In the genomic region with DNA sequence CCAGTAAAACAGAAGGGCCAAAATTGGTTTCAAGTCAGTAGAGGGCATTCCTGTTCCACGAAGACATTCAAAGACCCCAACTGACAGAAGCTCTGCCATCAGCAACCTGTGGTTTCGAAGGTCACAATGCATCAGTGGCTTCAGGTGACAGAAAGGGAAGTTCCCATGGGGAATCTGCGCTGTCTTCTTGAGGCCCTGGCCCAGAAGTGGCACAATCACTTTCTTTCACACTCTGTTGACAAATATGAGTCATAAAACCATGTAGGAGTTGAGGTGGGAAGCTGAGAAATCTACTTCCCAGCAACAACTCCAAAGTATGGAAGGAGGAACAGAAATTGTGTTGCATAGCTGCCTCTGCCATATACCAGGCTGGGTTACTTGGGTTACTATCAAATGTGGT, we compare ENCODE assay signal across 19 cellular contexts.
DNase-seq lines count a peak whose midpoint lies in the region; ATAC-seq and TF ChIP-seq lines count a peak whose summit lies in the region.
"Had no signal": no experiment of that assay in that cellular context is flagged by ENCODE, and none has a peak within 500 bp of the region (broad histone marks: within the 10 kb centered on the region; RNA-seq: fewer than 3 reads in every experiment).

No MANE protein-coding gene starts in this region.

- no peak overlapping the region for H3K27ac ChIP-seq in CD8-positive, alpha-beta T cell (ENCODE audit: low read depth, low read length)
- H3K27ac ChIP-seq in A673 (ENCODE audit: low read depth, low read length, poor library complexity, severe bottlenecking) (no peak overlapping the region), stomach (no peak overlapping the region)
- H3K27ac ChIP-seq: dorsolateral prefrontal cortex, Peyer's patch, thoracic aorta had no signal

- peak; percentile 36 for ATAC-seq in GM18873 (IDR thresholded peaks at IDR 0.05; ENCODE audit: low FRiP score, unreplicated experiment)
- ATAC-seq in HG02588 (IDR thresholded peaks at IDR 0.05; ENCODE audit: unreplicated experiment) = peak; percentile 38
- ATAC-seq in HG03196 (IDR thresholded peaks at IDR 0.05; ENCODE audit: unreplicated experiment) = peak; percentile 47
- ATAC-seq in memory B cell (ENCODE audit: low read depth) = peak; percentile 71
- no peak for ATAC-seq in CD8-positive, alpha-beta T cell
- ATAC-seq: left colon had no signal

- BruUV-seq in A673 (replicated peaks; lab: Mats Ljungman, UMichigan) = no TSS peak

- H3K27ac Mint-ChIP-seq in memory B cell = no peak overlapping the region
- no peak overlapping the region for H3K27ac Mint-ChIP-seq in CD8-positive, alpha-beta T cell
- H3K27ac Mint-ChIP-seq: H9 had no signal

- no peaks in the 10 kb centered on the region for H3K4me1 ChIP-seq in CD8-positive, alpha-beta T cell (ENCODE audit: insufficient read depth, low read length)
- H3K4me1 ChIP-seq in A673 (ENCODE audit: insufficient read depth, low read length, poor library complexity, severe bottlenecking) (no peaks in the 10 kb centered on the region), stomach (no peaks in the 10 kb centered on the region)
- H3K4me1 ChIP-seq: BE2C, Peyer's patch had no signal

- H3K36me3 Mint-ChIP-seq in memory B cell = no peaks in the 10 kb centered on the region
- no peaks in the 10 kb centered on the region for H3K36me3 Mint-ChIP-seq in CD8-positive, alpha-beta T cell
- H3K36me3 Mint-ChIP-seq: brain had no signal

- no peak overlapping the region for H3K4me3 Mint-ChIP-seq in memory B cell
- H3K4me3 Mint-ChIP-seq in CD8-positive, alpha-beta T cell = no peak overlapping the region
- H3K4me3 Mint-ChIP-seq: brain, H9 had no signal

- no peaks in the 10 kb centered on the region for H3K9me3 Mint-ChIP-seq in memory B cell
- peaks cover 5% of the 10 kb centered on the region for H3K9me3 Mint-ChIP-seq in CD8-positive, alpha-beta T cell
- H3K9me3 Mint-ChIP-seq: H9 had no signal

- intact Hi-C loops in CD8-positive, alpha-beta T cell (cut with DNase I, micrococcal nuclease) = no loop called here
- intact Hi-C loops in A673 (cut with micrococcal nuclease; ENCODE audit: unreplicated experiment) (no loop called here), stomach (cut with DNase I; ENCODE audit: low total_unique reads) (no loop called here)

- POLR2A ChIA-PET in CD8-positive, alpha-beta T cell (lab: Charles Lee) = no interaction called here
- POLR2A ChIA-PET in A673 (lab: Charles Lee; ENCODE audit: low non-redundant PET) = no interaction called here

- H3K4me1 Mint-ChIP-seq in memory B cell = peaks cover 4% of the 10 kb centered on the region
- H3K4me1 Mint-ChIP-seq in CD8-positive, alpha-beta T cell (ENCODE audit: low read depth) = peaks cover 6% of the 10 kb centered on the region

- H3K36me3 ChIP-seq in CD8-positive, alpha-beta T cell (ENCODE audit: insufficient read depth, low read length) = no peaks in the 10 kb centered on the region
- H3K36me3 ChIP-seq in A673 (ENCODE audit: insufficient read depth, low read length, poor library complexity, severe bottlenecking) = no peaks in the 10 kb centered on the region
- H3K36me3 ChIP-seq in stomach = no peaks in the 10 kb centered on the region
- H3K36me3 ChIP-seq: BE2C, Peyer's patch, thoracic aorta had no signal

- TF ChIP-seq POLR2A in stomach (IDR thresholded peaks at IDR 0.05) = no peak

- H3K27me3 ChIP-seq in CD8-positive, alpha-beta T cell (ENCODE audit: insufficient read depth, low read length) = no peaks in the 10 kb centered on the region
- no peaks in the 10 kb centered on the region for H3K27me3 ChIP-seq in A673 (replicated peaks; ENCODE audit: insufficient read depth, low read depth, low read length, poor library complexity)
- H3K27me3 ChIP-seq in stomach = no peaks in the 10 kb centered on the region
- H3K27me3 ChIP-seq: BE2C, dorsolateral prefrontal cortex, Peyer's patch had no signal

- 72 to 87% (median 75%) methylated on average over 3 of the region's 3 CpGs for WGBS in stomach, 5 donors

- H3K27me3 Mint-ChIP-seq in memory B cell = peaks cover 4% of the 10 kb centered on the region
- H3K27me3 Mint-ChIP-seq in CD8-positive, alpha-beta T cell (ENCODE audit: low read depth) = peaks cover 2% of the 10 kb centered on the region
- H3K27me3 Mint-ChIP-seq: brain had no signal

- H3K9me3 ChIP-seq in CD8-positive, alpha-beta T cell (ENCODE audit: low read length) = no peaks in the 10 kb centered on the region
- peaks cover 3% of the 10 kb centered on the region for H3K9me3 ChIP-seq in A673 (ENCODE audit: low read depth, low read length, poor library complexity, severe bottlenecking)
- peaks cover 0 to 8% (median 0%) of the 10 kb centered on the region in 4 donors for H3K9me3 ChIP-seq in stomach
- H3K9me3 ChIP-seq: BE2C, Peyer's patch, thoracic aorta had no signal

- TF ChIP-seq CTCF in CD8-positive, alpha-beta T cell (IDR thresholded peaks at IDR 0.05) = no peak
- TF ChIP-seq CTCF in A673 (conservative IDR thresholded peaks at IDR 0.05; ENCODE audit: low read depth, low read length) = no peak
- TF ChIP-seq CTCF in stomach (IDR thresholded peaks at IDR 0.05) = no peak

- TF ChIP-seq EP300 in stomach (IDR thresholded peaks at IDR 0.05) = no peak

- DNase-seq in memory B cell (ENCODE audit: low spot score in 2 of 2) (no peak), A673 (ENCODE audit: low spot score) (no peak), stomach (no peak)
- no peak for DNase-seq in CD8-positive, alpha-beta T cell
- DNase-seq: activated naive CD4-positive, alpha-beta T cell; BE2C; dorsolateral prefrontal cortex; H9; hypothalamus; Karpas-422; left colon; NCI-H69; Peyer's patch; stimulated activated CD4-positive, alpha-beta T cell treated with anti-CD3 and anti-CD28 coated beads, Interleukin-12 subunit alpha, Interleukin-12 subunit beta, amount 100 ng/mL, for 4 hours had no signal

- CTCF ChIA-PET in CD8-positive, alpha-beta T cell (lab: Charles Lee) = no interaction called here
- CTCF ChIA-PET in A673 (lab: Charles Lee) = no interaction called here

- no peak overlapping the region for H3K4me3 ChIP-seq in CD8-positive, alpha-beta T cell (ENCODE audit: low read depth, low read length)
- H3K4me3 ChIP-seq in A673 (ENCODE audit: low read depth, low read length, poor library complexity, severe bottlenecking) (no peak overlapping the region), stomach (no peak overlapping the region)
- H3K4me3 ChIP-seq: dorsolateral prefrontal cortex, Peyer's patch, thoracic aorta had no signal
